In the genomic region with DNA sequence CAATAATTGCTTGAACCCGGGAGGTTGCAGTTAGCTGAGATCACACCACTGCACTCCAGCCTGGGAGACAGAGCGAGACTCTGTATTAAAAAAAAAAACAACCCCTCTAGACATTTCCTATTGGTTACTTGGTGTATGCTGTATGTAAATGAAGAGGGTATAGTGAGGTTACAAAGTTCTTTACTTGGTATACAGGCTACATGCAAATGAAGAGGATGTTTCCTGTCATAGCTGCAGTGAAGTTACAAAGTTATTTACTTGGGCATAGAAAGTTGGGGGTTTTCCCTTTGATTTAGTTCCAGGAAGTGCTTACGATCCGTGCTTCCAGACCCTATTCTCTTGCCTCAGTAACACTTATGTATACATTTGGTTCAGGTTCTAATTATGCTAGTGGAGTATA, we compare ENCODE assay signal across 13 cellular contexts. TPM values are rescaled to one million over a fixed set of nuclear protein-coding genes. Genes with fewer than 3 reads are reported as not detected.
DNase-seq lines count a peak whose midpoint lies in the region; ATAC-seq and TF ChIP-seq lines count a peak whose summit lies in the region.
"Had no signal": no experiment of that assay in that cellular context is flagged by ENCODE, and none has a peak within 500 bp of the region (broad histone marks: within the 10 kb centered on the region; RNA-seq: fewer than 3 reads in every experiment).

No MANE protein-coding gene starts in this region.

- TF ChIP-seq CTCF in lower lobe of right lung (IDR thresholded peaks at IDR 0.05), result no peak
- no peak for TF ChIP-seq CTCF in dorsolateral prefrontal cortex (IDR thresholded peaks at IDR 0.05 in 54 of 56, conservative IDR thresholded peaks at IDR 0.05 in 2 of 56; ENCODE audit: low read depth in 1 of 56, partially characterized antibody in 56 of 56)

- H3K9me3 ChIP-seq in lower lobe of right lung, result no peaks in the 10 kb centered on the region

- no peak overlapping the region for H3K27ac ChIP-seq in lower lobe of right lung
- no peak overlapping the region for H3K27ac ChIP-seq in dorsolateral prefrontal cortex

- no peak for DNase-seq in lower lobe of right lung
- DNase-seq in stimulated activated naive CD4-positive, alpha-beta T cell treated with Interleukin-2 at 50 U/mL for 16 hours (lab: John Stamatoyannopoulos, UW), result no peak
- DNase-seq in NCI-H345 (lab: John Stamatoyannopoulos, UW), result no peak
- DNase-seq in dorsolateral prefrontal cortex, result no peak
- DNase-seq in NCI-H82 (lab: John Stamatoyannopoulos, UW), result no peak
- DNase-seq: effector memory CD4-positive, alpha-beta T cell; immature natural killer cell; NK-92 treated with Interleukin-12 subunit alpha and Interleukin-12 subunit beta, amount 100 ng/mL, for 24 hours; T1000 had no signal

- no peaks in the 10 kb centered on the region for H3K36me3 ChIP-seq in lower lobe of right lung

- H3K4me3 ChIP-seq in lower lobe of right lung, result no peak overlapping the region
- no peak overlapping the region for H3K4me3 ChIP-seq in dorsolateral prefrontal cortex

- H3K27me3 ChIP-seq in lower lobe of right lung (ENCODE audit: low read depth) (no peaks in the 10 kb centered on the region), dorsolateral prefrontal cortex (no peaks in the 10 kb centered on the region)

- intact Hi-C loops in lower lobe of right lung (cut with DNase I), result no loop called here
- intact Hi-C loops in dorsolateral prefrontal cortex (cut with DNase I), result no loop called here

- peak; percentile 97 for ATAC-seq in GM18873 (IDR thresholded peaks at IDR 0.05; ENCODE audit: low FRiP score, unreplicated experiment)
- ATAC-seq in GM21717 (IDR thresholded peaks at IDR 0.05; ENCODE audit: unreplicated experiment), result peak; percentile 89
- peak; percentile 99 for ATAC-seq in HG03342 (IDR thresholded peaks at IDR 0.05; ENCODE audit: unreplicated experiment)
- ATAC-seq in lower lobe of right lung, result peak; percentile 24 to 43

- no peaks in the 10 kb centered on the region for H3K4me1 ChIP-seq in lower lobe of right lung

RNA-seq across cellular contexts. Expression of a gene that starts 38.4 kb away (rescaled TPM):
- total RNA-seq in lower lobe of right lung (0.09 TPM), dorsolateral prefrontal cortex (under 1 TPM in 2 of 120 experiments, not detected in 118; 0.10 to 0.51 TPM)
- total RNA-seq: progenitor cell of endocrine pancreas had no signal

Comparison
In these comparisons a context has a peak if more than half of its experiments do, and no peak if none do; other contexts are left out.
1. ATAC-seq: peak in every context shown above with its lines; median percentile 99 in HG03342; 97 in GM18873; 89 in GM21717; 34 in lower lobe of right lung.